In genomic region chr10:86536294-86536861, GRCh38 we compare ENCODE assay signal across 1 cellular context.
A peak's percentile ranks its signal among the peaks of the same experiment; 100 is the strongest.
TF ChIP-seq lines count a peak whose summit lies in the region.

No MANE protein-coding gene starts in this region.

TF ChIP-seq in HepG2, 621 proteins besides CTCF, POLR2A, EP300 and RAD21 (continued from another document and continues in another):
- TF ChIP-seq PRDM10 (CRISPR knock-in tag; IDR thresholded peaks at IDR 0.05; ENCODE audit: low read depth), result no peak
- no peak for TF ChIP-seq CBX1 (IDR thresholded peaks at IDR 0.05; ENCODE audit: low read depth)
- TF ChIP-seq FOXA3 (CRISPR knock-in tag; IDR thresholded peaks at IDR 0.05), result no peak
- TF ChIP-seq NAIF1 (CRISPR knock-in tag; IDR thresholded peaks at IDR 0.05; ENCODE audit: borderline replicate concordance), result no peak
- TF ChIP-seq CAMTA2 (CRISPR knock-in tag; IDR thresholded peaks at IDR 0.05; ENCODE audit: borderline replicate concordance), result no peak
- no peak for TF ChIP-seq GTF2F1 (IDR thresholded peaks at IDR 0.05; ENCODE audit: low read length)
- no peak for TF ChIP-seq ZBTB21 (CRISPR knock-in tag; IDR thresholded peaks at IDR 0.05)
- TF ChIP-seq RNF219 (CRISPR knock-in tag; IDR thresholded peaks at IDR 0.05), result no peak
- no peak for TF ChIP-seq PHB2 (IDR thresholded peaks at IDR 0.05; ENCODE audit: partially characterized antibody)
- no peak for TF ChIP-seq ZNF569 (CRISPR knock-in tag; IDR thresholded peaks at IDR 0.05; ENCODE audit: borderline replicate concordance)
- TF ChIP-seq ATAD3A (CRISPR knock-in tag; IDR thresholded peaks at IDR 0.05), result no peak
- TF ChIP-seq RFX3 (CRISPR knock-in tag; IDR thresholded peaks at IDR 0.05), result no peak
- TF ChIP-seq NCOR1 (IDR thresholded peaks at IDR 0.05; ENCODE audit: borderline replicate concordance, low read length), result no peak
- no peak for TF ChIP-seq ZBTB7B (CRISPR knock-in tag; IDR thresholded peaks at IDR 0.05)
- no peak for TF ChIP-seq ZNF619 (CRISPR knock-in tag; IDR thresholded peaks at IDR 0.05)
- no peak for TF ChIP-seq BORCS8-MEF2B (CRISPR knock-in tag; IDR thresholded peaks at IDR 0.05)
- no peak for TF ChIP-seq ZBTB44 (CRISPR knock-in tag; IDR thresholded peaks at IDR 0.05)
- no peak for TF ChIP-seq HMG20A (CRISPR knock-in tag; IDR thresholded peaks at IDR 0.05; ENCODE audit: borderline replicate concordance)
- no peak for TF ChIP-seq NR0B2 (CRISPR knock-in tag; IDR thresholded peaks at IDR 0.05)
- no peak for TF ChIP-seq KLF16 (CRISPR knock-in tag; IDR thresholded peaks at IDR 0.05)
- no peak for TF ChIP-seq KLF13 (CRISPR knock-in tag; IDR thresholded peaks at IDR 0.05)
- no peak for TF ChIP-seq SP140L (CRISPR knock-in tag; IDR thresholded peaks at IDR 0.05; ENCODE audit: borderline replicate concordance)
- TF ChIP-seq ZBTB4 (CRISPR knock-in tag; IDR thresholded peaks at IDR 0.05; ENCODE audit: borderline replicate concordance), result no peak
- no peak for TF ChIP-seq BHLHE40 (IDR thresholded peaks at IDR 0.05; ENCODE audit: low read length)
- no peak for TF ChIP-seq ZNF232 (CRISPR knock-in tag; IDR thresholded peaks at IDR 0.05; ENCODE audit: borderline replicate concordance)
- TF ChIP-seq REL (CRISPR knock-in tag; conservative IDR thresholded peaks at IDR 0.05), result no peak
- TF ChIP-seq ZKSCAN5 (CRISPR knock-in tag; IDR thresholded peaks at IDR 0.05), result no peak
- TF ChIP-seq, protein P1, sequence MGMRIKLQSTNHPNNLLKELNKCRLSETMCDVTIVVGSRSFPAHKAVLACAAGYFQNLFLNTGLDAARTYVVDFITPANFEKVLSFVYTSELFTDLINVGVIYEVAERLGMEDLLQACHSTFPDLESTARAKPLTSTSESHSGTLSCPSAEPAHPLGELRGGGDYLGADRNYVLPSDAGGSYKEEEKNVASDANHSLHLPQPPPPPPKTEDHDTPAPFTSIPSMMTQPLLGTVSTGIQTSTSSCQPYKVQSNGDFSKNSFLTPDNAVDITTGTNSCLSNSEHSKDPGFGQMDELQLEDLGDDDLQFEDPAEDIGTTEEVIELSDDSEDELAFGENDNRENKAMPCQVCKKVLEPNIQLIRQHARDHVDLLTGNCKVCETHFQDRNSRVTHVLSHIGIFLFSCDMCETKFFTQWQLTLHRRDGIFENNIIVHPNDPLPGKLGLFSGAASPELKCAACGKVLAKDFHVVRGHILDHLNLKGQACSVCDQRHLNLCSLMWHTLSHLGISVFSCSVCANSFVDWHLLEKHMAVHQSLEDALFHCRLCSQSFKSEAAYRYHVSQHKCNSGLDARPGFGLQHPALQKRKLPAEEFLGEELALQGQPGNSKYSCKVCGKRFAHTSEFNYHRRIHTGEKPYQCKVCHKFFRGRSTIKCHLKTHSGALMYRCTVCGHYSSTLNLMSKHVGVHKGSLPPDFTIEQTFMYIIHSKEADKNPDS (CRISPR knock-in tag; IDR thresholded peaks at IDR 0.05), result no peak
- TF ChIP-seq ETV5 (CRISPR knock-in tag; IDR thresholded peaks at IDR 0.05; ENCODE audit: borderline replicate concordance), result no peak
- TF ChIP-seq ZNF644 (CRISPR knock-in tag; IDR thresholded peaks at IDR 0.05; ENCODE audit: low read depth), result no peak
- no peak for TF ChIP-seq ADNP (CRISPR knock-in tag; IDR thresholded peaks at IDR 0.05)
- TF ChIP-seq GABPB1 (CRISPR knock-in tag; IDR thresholded peaks at IDR 0.05), result peak; percentile 22; the same call in 1 of the 2 replicates
- TF ChIP-seq, protein P2, sequence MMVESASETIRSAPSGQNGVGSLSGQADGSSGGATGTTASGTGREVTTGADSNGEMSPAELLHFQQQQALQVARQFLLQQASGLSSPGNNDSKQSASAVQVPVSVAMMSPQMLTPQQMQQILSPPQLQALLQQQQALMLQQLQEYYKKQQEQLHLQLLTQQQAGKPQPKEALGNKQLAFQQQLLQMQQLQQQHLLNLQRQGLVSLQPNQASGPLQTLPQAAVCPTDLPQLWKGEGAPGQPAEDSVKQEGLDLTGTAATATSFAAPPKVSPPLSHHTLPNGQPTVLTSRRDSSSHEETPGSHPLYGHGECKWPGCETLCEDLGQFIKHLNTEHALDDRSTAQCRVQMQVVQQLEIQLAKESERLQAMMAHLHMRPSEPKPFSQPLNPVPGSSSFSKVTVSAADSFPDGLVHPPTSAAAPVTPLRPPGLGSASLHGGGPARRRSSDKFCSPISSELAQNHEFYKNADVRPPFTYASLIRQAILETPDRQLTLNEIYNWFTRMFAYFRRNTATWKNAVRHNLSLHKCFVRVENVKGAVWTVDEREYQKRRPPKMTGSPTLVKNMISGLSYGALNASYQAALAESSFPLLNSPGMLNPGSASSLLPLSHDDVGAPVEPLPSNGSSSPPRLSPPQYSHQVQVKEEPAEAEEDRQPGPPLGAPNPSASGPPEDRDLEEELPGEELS (CRISPR knock-in tag; IDR thresholded peaks at IDR 0.05), result 0 out of 2 replicates have a peak, but pooled peaks have one; percentile 9
- no peak for TF ChIP-seq ZNF160 (CRISPR knock-in tag; IDR thresholded peaks at IDR 0.05)
- TF ChIP-seq, protein P3, sequence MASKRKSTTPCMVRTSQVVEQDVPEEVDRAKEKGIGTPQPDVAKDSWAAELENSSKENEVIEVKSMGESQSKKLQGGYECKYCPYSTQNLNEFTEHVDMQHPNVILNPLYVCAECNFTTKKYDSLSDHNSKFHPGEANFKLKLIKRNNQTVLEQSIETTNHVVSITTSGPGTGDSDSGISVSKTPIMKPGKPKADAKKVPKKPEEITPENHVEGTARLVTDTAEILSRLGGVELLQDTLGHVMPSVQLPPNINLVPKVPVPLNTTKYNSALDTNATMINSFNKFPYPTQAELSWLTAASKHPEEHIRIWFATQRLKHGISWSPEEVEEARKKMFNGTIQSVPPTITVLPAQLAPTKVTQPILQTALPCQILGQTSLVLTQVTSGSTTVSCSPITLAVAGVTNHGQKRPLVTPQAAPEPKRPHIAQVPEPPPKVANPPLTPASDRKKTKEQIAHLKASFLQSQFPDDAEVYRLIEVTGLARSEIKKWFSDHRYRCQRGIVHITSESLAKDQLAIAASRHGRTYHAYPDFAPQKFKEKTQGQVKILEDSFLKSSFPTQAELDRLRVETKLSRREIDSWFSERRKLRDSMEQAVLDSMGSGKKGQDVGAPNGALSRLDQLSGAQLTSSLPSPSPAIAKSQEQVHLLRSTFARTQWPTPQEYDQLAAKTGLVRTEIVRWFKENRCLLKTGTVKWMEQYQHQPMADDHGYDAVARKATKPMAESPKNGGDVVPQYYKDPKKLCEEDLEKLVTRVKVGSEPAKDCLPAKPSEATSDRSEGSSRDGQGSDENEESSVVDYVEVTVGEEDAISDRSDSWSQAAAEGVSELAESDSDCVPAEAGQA (IDR thresholded peaks at IDR 0.05; ENCODE audit: low read depth), result peak; percentile 51; the same call in 1 of the 2 replicates
- TF ChIP-seq, protein P3 (CRISPR knock-in tag; IDR thresholded peaks at IDR 0.05; ENCODE audit: borderline replicate concordance), result no peak
- peak; percentile 88 for TF ChIP-seq ZBTB38 (CRISPR knock-in tag; IDR thresholded peaks at IDR 0.05)
- TF ChIP-seq ZNF460 (CRISPR knock-in tag; IDR thresholded peaks at IDR 0.05; ENCODE audit: borderline replicate concordance), result no peak
